ENCODE assay signal across 27 cellular contexts in the genomic region with DNA sequence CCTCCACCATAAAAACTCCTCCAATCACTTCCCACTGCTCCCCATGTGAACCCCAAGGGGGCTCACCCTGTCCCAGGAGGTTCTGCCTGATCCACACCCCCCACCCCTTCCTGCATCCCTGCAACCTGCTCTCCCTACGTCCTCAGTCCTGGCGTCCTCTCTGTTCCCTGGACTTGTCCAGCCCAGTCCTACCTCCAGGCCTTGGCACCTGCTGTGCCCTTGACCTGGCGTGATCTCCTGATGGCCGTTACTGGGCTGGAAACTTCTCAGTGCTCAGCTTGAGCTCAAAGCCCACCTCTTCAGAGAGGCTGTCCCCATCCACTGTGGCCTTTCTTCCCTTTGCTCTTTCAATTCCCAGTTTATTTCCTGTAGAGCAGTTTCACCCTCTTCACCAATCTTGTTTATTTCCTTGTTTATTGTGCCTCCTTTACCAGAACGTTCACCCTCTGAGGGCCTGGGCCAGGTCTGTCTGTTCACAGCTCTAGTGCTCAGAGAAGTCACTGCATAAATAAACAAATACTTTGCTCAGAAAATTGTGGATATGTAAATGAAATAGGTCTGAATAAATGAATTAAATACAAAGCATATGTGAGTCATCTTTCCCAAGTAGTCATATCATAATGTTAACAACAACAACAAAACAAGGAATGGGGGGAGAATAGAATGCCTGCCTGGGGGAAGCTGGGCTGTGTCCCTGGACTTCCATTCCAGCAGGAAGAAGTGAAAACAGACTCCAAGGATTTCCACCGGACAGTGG.
"Had no signal": no experiment of that assay in that cellular context is flagged by ENCODE, and none has a peak within 500 bp of the region (broad histone marks: within the 10 kb centered on the region; RNA-seq: fewer than 3 reads in every experiment).

No MANE protein-coding gene starts in this region.

- FAIRE-seq: keratinocyte, small intestine had no signal

- H3K4me3 Mint-ChIP-seq: activated B cell treated with CpG ODN at 0.5 μM for 24 hours; activated CD8-positive, alpha-beta T cell treated with anti-CD3 and anti-CD28 coated beads for 36 hours; activated naive CD8-positive, alpha-beta T cell; effector memory CD8-positive, alpha-beta T cell; mesothelial cell of epicardium; naive B cell; stimulated activated effector memory CD8-positive, alpha-beta T cell treated with anti-CD3 and anti-CD28 coated beads, Interleukin-12 subunit alpha, Interleukin-12 subunit beta, amount 100 ng/mL, for 72 hours had no signal

- H3K4me1 ChIP-seq: ascending aorta, thyroid gland, upper lobe of left lung had no signal

- H3K27ac ChIP-seq: ascending aorta, brain microvascular endothelial cell, coronary artery, stomach, thyroid gland, upper lobe of left lung, vagina had no signal

- H3K9me3 Mint-ChIP-seq: activated B cell treated with CpG ODN at 0.5 μM for 24 hours; activated CD8-positive, alpha-beta T cell treated with anti-CD3 and anti-CD28 coated beads for 36 hours; activated T-helper 2 cell treated with anti-CD3 and anti-CD28 coated beads, Interferon-gamma antibody, Interleukin-2, Interleukin-4, amounts not matched to agents 10 μg/mL and 5 μg/mL and 100 μg/mL, durations not matched to agents 14 hours and 24 hours and 36 hours; effector memory CD8-positive, alpha-beta T cell; mesothelial cell of epicardium; naive B cell; stimulated activated effector memory CD8-positive, alpha-beta T cell treated with anti-CD3 and anti-CD28 coated beads, Interleukin-12 subunit alpha, Interleukin-12 subunit beta, amount 100 ng/mL, for 72 hours had no signal

- H3K27me3 Mint-ChIP-seq: activated CD8-positive, alpha-beta T cell treated with anti-CD3 and anti-CD28 coated beads for 36 hours had no signal

- H3K4me1 Mint-ChIP-seq: activated B cell treated with CpG ODN at 0.5 μM for 24 hours; stimulated activated effector memory CD8-positive, alpha-beta T cell treated with anti-CD3 and anti-CD28 coated beads, Interleukin-12 subunit alpha, Interleukin-12 subunit beta, amount 100 ng/mL, for 72 hours had no signal

- ATAC-seq: activated CD8-positive, alpha-beta T cell treated with anti-CD3 and anti-CD28 coated beads for 36 hours; effector memory CD8-positive, alpha-beta T cell; left cardiac atrium; left ventricle myocardium superior; sciatic nerve; stimulated activated effector memory CD8-positive, alpha-beta T cell treated with anti-CD3 and anti-CD28 coated beads, Interleukin-12 subunit alpha, Interleukin-12 subunit beta, amount 100 ng/mL, for 72 hours had no signal

- H3K36me3 ChIP-seq: ascending aorta, brain microvascular endothelial cell, stomach, thyroid gland, upper lobe of left lung, vagina had no signal

- DNase-seq: activated B cell treated with CpG ODN at 0.5 μM for 24 hours; activated CD4-positive, alpha-beta T cell treated with anti-CD3 and anti-CD28 coated beads, Interleukin-2, amount 50 U/mL, for 1 hour; activated CD8-positive, alpha-beta T cell treated with anti-CD3 and anti-CD28 coated beads for 36 hours; activated T-cell treated with anti-CD3 and anti-CD28 coated beads, Interleukin-2, amount 50 U/mL, for 48 hours; brain microvascular endothelial cell; effector memory CD8-positive, alpha-beta T cell; foreskin fibroblast; head of caudate nucleus; hippocampal formation; left cardiac atrium; left ventricle myocardium superior; naive B cell; small intestine; stimulated activated CD4-positive, alpha-beta T cell treated with anti-CD3 and anti-CD28 coated beads, Interleukin-4, amount 100 ng/mL, for 24 hours; stomach; T-helper 2 cell; thyroid gland; upper lobe of left lung had no signal

- H3K9me3 ChIP-seq: ascending aorta, stomach, thyroid gland, upper lobe of left lung, vagina had no signal

- H3K27me3 ChIP-seq: ascending aorta, thyroid gland, upper lobe of left lung, vagina had no signal

- H3K4me3 ChIP-seq: ascending aorta, coronary artery, stomach, thyroid gland, upper lobe of left lung, vagina had no signal

- H3K27ac Mint-ChIP-seq: activated B cell treated with CpG ODN at 0.5 μM for 24 hours; activated CD8-positive, alpha-beta T cell treated with anti-CD3 and anti-CD28 coated beads for 36 hours; activated naive CD8-positive, alpha-beta T cell; activated T-helper 2 cell treated with anti-CD3 and anti-CD28 coated beads, Interferon-gamma antibody, Interleukin-2, Interleukin-4, amounts not matched to agents 10 μg/mL and 5 μg/mL and 100 μg/mL, durations not matched to agents 14 hours and 24 hours and 36 hours; effector memory CD8-positive, alpha-beta T cell; mesothelial cell of epicardium; stimulated activated effector memory CD8-positive, alpha-beta T cell treated with anti-CD3 and anti-CD28 coated beads, Interleukin-12 subunit alpha, Interleukin-12 subunit beta, amount 100 ng/mL, for 72 hours had no signal

- H3K36me3 Mint-ChIP-seq: activated naive CD8-positive, alpha-beta T cell; mesothelial cell of epicardium; naive B cell; stimulated activated effector memory CD8-positive, alpha-beta T cell treated with anti-CD3 and anti-CD28 coated beads, Interleukin-12 subunit alpha, Interleukin-12 subunit beta, amount 100 ng/mL, for 72 hours had no signal
